Comparison of ENCODE assay signal across 1 cellular context in the genomic region with DNA sequence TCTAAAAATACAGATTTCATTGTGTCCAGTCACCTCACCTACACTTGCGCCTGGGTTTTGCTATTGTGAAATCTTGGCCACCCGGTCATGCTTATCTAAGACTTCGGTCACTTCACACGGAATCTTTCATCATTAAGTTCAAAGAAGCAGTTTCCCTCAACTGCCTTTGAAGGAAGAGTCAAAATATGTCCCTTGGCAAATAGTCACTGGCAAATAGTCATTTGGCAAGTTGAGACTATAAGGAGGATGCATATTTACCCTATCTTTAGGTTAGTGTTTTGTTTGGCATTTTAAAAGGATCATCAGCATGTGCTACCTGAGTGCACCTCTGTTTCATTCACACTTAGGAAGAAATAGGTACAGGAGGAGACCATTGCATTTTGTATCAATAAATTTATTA.
TF ChIP-seq lines count a peak whose summit lies in the region.

No MANE protein-coding gene starts in this region.

TF ChIP-seq in HepG2, 621 proteins besides CTCF, POLR2A, EP300 and RAD21 (continued from another document and continues in another):
- TF ChIP-seq, protein P1, sequence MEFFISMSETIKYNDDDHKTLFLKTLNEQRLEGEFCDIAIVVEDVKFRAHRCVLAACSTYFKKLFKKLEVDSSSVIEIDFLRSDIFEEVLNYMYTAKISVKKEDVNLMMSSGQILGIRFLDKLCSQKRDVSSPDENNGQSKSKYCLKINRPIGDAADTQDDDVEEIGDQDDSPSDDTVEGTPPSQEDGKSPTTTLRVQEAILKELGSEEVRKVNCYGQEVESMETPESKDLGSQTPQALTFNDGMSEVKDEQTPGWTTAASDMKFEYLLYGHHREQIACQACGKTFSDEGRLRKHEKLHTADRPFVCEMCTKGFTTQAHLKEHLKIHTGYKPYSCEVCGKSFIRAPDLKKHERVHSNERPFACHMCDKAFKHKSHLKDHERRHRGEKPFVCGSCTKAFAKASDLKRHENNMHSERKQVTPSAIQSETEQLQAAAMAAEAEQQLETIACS (CRISPR knock-in tag; IDR thresholded peaks at IDR 0.05), result no peak
- TF ChIP-seq ZBTB38 (CRISPR knock-in tag; IDR thresholded peaks at IDR 0.05), result no peak
- peak; percentile 94 for TF ChIP-seq KDM4B (CRISPR knock-in tag; IDR thresholded peaks at IDR 0.05)
- TF ChIP-seq ATF7 (IDR thresholded peaks at IDR 0.05), result 0 out of 2 replicates have a peak, but pooled peaks have one; percentile 49
- peak; percentile 71; the same call in 1 of the 2 replicates for TF ChIP-seq ATF7 (CRISPR knock-in tag; IDR thresholded peaks at IDR 0.05)
- peak; percentile 95; the same call in 1 of the 2 replicates for TF ChIP-seq RXRA (CRISPR knock-in tag; IDR thresholded peaks at IDR 0.05)
- TF ChIP-seq, protein P2, sequence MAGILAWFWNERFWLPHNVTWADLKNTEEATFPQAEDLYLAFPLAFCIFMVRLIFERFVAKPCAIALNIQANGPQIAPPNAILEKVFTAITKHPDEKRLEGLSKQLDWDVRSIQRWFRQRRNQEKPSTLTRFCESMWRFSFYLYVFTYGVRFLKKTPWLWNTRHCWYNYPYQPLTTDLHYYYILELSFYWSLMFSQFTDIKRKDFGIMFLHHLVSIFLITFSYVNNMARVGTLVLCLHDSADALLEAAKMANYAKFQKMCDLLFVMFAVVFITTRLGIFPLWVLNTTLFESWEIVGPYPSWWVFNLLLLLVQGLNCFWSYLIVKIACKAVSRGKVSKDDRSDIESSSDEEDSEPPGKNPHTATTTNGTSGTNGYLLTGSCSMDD (CRISPR knock-in tag; IDR thresholded peaks at IDR 0.05), result no peak
- TF ChIP-seq ZNF777 (CRISPR knock-in tag; IDR thresholded peaks at IDR 0.05), result no peak
- TF ChIP-seq, protein P3, sequence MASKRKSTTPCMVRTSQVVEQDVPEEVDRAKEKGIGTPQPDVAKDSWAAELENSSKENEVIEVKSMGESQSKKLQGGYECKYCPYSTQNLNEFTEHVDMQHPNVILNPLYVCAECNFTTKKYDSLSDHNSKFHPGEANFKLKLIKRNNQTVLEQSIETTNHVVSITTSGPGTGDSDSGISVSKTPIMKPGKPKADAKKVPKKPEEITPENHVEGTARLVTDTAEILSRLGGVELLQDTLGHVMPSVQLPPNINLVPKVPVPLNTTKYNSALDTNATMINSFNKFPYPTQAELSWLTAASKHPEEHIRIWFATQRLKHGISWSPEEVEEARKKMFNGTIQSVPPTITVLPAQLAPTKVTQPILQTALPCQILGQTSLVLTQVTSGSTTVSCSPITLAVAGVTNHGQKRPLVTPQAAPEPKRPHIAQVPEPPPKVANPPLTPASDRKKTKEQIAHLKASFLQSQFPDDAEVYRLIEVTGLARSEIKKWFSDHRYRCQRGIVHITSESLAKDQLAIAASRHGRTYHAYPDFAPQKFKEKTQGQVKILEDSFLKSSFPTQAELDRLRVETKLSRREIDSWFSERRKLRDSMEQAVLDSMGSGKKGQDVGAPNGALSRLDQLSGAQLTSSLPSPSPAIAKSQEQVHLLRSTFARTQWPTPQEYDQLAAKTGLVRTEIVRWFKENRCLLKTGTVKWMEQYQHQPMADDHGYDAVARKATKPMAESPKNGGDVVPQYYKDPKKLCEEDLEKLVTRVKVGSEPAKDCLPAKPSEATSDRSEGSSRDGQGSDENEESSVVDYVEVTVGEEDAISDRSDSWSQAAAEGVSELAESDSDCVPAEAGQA (IDR thresholded peaks at IDR 0.05; ENCODE audit: low read depth), result 0 out of 2 replicates have a peak, but pooled peaks have one; percentile 39
- TF ChIP-seq, protein P3 (CRISPR knock-in tag; IDR thresholded peaks at IDR 0.05; ENCODE audit: borderline replicate concordance), result no peak
- TF ChIP-seq, protein P4, sequence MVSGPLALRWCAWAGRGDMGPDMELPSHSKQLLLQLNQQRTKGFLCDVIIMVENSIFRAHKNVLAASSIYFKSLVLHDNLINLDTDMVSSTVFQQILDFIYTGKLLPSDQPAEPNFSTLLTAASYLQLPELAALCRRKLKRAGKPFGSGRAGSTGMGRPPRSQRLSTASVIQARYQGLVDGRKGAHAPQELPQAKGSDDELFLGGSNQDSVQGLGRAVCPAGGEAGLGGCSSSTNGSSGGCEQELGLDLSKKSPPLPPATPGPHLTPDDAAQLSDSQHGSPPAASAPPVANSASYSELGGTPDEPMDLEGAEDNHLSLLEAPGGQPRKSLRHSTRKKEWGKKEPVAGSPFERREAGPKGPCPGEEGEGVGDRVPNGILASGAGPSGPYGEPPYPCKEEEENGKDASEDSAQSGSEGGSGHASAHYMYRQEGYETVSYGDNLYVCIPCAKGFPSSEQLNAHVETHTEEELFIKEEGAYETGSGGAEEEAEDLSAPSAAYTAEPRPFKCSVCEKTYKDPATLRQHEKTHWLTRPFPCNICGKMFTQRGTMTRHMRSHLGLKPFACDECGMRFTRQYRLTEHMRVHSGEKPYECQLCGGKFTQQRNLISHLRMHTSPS (CRISPR knock-in tag; IDR thresholded peaks at IDR 0.05; ENCODE audit: low read depth), result no peak
- TF ChIP-seq TARDBP (CRISPR knock-in tag; IDR thresholded peaks at IDR 0.05), result peak; percentile 98
- TF ChIP-seq EZH2 (conservative IDR thresholded peaks at IDR 0.05; ENCODE audit: low read depth, low read length), result no peak
- peak; percentile 65; the same call in 1 of the 2 replicates for TF ChIP-seq NKX3-1 (CRISPR knock-in tag; IDR thresholded peaks at IDR 0.05)
- TF ChIP-seq PRMT3 (CRISPR knock-in tag; IDR thresholded peaks at IDR 0.05; ENCODE audit: borderline replicate concordance, low read depth), result no peak; the same call in 1 of the 2 replicates
- TF ChIP-seq, protein P5, sequence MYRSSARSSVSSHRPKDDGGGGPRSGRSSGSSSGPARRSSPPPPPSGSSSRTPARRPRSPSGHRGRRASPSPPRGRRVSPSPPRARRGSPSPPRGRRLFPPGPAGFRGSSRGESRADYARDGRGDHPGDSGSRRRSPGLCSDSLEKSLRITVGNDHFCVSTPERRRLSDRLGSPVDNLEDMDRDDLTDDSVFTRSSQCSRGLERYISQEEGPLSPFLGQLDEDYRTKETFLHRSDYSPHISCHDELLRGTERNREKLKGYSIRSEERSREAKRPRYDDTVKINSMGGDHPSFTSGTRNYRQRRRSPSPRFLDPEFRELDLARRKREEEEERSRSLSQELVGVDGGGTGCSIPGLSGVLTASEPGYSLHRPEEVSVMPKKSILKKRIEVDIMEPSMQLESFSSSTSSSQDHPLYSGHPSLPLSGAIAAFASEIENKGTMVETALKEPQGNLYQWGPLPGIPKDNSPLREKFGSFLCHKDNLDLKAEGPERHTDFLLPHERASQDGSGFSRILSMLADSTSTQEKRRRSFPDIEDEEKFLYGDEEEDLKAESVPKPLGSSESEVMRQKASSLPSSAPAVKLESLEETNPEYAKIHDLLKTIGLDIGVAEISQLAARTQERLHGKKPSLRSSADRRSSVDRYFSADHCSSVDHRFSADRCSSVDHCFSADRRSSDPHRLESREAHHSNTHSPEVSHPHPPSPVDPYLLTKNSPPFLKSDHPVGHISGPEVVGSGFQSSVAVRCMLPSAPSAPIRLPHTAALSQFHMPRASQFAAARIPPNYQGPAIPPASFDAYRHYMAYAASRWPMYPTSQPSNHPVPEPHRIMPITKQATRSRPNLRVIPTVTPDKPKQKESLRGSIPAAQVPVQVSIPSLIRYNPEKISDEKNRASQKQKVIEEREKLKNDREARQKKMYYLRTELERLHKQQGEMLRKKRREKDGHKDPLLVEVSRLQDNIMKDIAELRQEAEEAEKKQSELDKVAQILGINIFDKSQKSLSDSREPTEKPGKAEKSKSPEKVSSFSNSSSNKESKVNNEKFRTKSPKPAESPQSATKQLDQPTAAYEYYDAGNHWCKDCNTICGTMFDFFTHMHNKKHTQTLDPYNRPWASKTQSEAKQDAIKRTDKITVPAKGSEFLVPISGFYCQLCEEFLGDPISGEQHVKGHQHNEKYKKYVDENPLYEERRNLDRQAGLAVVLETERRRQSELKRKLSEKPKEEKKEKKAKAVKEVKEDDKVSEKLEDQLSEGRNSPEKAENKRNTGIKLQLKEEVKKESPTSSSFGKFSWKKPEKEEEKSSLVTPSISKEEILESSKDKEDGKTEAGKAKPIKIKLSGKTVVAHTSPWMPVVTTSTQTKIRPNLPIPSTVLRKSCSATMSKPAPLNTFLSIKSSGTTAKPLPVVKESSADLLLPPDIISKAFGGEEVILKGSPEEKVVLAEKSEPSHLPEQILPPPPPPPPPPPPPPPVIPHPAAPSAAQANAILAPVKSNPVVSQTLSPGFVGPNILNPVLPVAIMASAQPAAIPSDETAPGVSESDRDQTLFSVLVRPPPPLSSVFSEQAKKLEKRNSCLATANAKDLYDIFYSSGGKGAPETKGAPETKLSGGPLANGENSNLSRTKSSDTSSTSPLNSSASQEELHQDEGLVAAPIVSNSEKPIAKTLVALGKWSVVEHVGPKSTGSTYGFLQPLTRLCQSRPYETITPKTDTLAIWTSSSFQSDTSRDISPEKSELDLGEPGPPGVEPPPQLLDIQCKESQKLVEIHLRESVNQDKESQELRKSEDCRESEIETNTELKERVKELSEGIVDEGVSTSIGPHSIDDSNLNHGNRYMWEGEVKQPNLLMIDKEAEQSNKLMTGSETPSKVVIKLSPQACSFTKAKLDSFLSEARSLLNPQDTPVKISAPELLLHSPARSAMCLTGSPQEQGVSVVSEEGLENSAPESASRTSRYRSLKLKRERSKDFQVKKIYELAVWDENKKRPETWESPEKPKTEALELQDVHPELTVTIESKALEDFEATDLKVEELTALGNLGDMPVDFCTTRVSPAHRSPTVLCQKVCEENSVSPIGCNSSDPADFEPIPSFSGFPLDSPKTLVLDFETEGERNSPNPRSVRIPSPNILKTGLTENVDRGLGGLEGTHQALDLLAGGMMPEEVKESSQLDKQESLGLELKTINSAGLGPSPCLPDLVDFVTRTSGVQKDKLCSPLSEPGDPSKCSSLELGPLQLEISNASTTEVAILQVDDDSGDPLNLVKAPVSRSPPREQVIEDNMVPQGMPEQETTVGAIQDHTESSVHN (CRISPR knock-in tag; IDR thresholded peaks at IDR 0.05), result no peak
- TF ChIP-seq ZNF17 (CRISPR knock-in tag; IDR thresholded peaks at IDR 0.05), result no peak
- TF ChIP-seq, protein P6, sequence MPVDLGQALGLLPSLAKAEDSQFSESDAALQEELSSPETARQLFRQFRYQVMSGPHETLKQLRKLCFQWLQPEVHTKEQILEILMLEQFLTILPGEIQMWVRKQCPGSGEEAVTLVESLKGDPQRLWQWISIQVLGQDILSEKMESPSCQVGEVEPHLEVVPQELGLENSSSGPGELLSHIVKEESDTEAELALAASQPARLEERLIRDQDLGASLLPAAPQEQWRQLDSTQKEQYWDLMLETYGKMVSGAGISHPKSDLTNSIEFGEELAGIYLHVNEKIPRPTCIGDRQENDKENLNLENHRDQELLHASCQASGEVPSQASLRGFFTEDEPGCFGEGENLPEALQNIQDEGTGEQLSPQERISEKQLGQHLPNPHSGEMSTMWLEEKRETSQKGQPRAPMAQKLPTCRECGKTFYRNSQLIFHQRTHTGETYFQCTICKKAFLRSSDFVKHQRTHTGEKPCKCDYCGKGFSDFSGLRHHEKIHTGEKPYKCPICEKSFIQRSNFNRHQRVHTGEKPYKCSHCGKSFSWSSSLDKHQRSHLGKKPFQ (CRISPR knock-in tag; IDR thresholded peaks at IDR 0.05; ENCODE audit: insufficient replicate concordance), result no peak
- TF ChIP-seq, protein P7, sequence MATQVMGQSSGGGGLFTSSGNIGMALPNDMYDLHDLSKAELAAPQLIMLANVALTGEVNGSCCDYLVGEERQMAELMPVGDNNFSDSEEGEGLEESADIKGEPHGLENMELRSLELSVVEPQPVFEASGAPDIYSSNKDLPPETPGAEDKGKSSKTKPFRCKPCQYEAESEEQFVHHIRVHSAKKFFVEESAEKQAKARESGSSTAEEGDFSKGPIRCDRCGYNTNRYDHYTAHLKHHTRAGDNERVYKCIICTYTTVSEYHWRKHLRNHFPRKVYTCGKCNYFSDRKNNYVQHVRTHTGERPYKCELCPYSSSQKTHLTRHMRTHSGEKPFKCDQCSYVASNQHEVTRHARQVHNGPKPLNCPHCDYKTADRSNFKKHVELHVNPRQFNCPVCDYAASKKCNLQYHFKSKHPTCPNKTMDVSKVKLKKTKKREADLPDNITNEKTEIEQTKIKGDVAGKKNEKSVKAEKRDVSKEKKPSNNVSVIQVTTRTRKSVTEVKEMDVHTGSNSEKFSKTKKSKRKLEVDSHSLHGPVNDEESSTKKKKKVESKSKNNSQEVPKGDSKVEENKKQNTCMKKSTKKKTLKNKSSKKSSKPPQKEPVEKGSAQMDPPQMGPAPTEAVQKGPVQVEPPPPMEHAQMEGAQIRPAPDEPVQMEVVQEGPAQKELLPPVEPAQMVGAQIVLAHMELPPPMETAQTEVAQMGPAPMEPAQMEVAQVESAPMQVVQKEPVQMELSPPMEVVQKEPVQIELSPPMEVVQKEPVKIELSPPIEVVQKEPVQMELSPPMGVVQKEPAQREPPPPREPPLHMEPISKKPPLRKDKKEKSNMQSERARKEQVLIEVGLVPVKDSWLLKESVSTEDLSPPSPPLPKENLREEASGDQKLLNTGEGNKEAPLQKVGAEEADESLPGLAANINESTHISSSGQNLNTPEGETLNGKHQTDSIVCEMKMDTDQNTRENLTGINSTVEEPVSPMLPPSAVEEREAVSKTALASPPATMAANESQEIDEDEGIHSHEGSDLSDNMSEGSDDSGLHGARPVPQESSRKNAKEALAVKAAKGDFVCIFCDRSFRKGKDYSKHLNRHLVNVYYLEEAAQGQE (IDR thresholded peaks at IDR 0.05; ENCODE audit: borderline replicate concordance in 1 of 2, low read depth in 1 of 2, low read length in 2 of 2), result peak in 1 of 2 experiments; percentile 81; a peak in 2 of 4 replicates
- TF ChIP-seq ZNF724P (CRISPR knock-in tag; IDR thresholded peaks at IDR 0.05; ENCODE audit: borderline replicate concordance), result no peak
- TF ChIP-seq, protein P8, sequence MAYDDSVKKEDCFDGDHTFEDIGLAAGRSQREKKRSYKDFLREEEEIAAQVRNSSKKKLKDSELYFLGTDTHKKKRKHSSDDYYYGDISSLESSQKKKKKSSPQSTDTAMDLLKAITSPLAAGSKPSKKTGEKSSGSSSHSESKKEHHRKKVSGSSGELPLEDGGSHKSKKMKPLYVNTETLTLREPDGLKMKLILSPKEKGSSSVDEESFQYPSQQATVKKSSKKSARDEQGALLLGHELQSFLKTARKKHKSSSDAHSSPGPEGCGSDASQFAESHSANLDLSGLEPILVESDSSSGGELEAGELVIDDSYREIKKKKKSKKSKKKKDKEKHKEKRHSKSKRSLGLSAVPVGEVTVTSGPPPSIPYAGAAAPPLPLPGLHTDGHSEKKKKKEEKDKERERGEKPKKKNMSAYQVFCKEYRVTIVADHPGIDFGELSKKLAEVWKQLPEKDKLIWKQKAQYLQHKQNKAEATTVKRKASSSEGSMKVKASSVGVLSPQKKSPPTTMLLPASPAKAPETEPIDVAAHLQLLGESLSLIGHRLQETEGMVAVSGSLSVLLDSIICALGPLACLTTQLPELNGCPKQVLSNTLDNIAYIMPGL (CRISPR knock-in tag; IDR thresholded peaks at IDR 0.05; ENCODE audit: borderline replicate concordance in 1 of 2, low read depth in 1 of 2), result peak in 1 of 2 experiments; percentile 43; a peak in 1 of 4 replicates
- TF ChIP-seq NFYC (CRISPR knock-in tag; IDR thresholded peaks at IDR 0.05), result no peak; the same call in 1 of the 2 replicates
